Comparison of ENCODE assay signal across 15 cellular contexts in genomic region chr3:188133646-188134045, GRCh38. TPM values are rescaled to one million over a fixed set of nuclear protein-coding genes. Genes with fewer than 3 reads are reported as not detected.
A peak's percentile ranks its signal among the peaks of the same experiment; 100 is the strongest.
DNase-seq lines count a peak whose midpoint lies in the region; ATAC-seq and TF ChIP-seq lines count a peak whose summit lies in the region.
"Had no signal": no experiment of that assay in that cellular context is flagged by ENCODE, and none has a peak within 500 bp of the region (broad histone marks: within the 10 kb centered on the region; RNA-seq: fewer than 3 reads in every experiment).

No MANE protein-coding gene starts in this region.

- H2AFZ ChIP-seq in neural cell (ENCODE audit: low read depth, low read length): no peak overlapping the region
- H2AFZ ChIP-seq: parathyroid adenoma had no signal

- DNase-seq in Daoy (ENCODE audit: low read depth) (peak; percentile 78), HK-2 (ENCODE audit: unreplicated experiment) (peak; percentile 35), cardiac fibroblast (ENCODE audit: low read depth in 2 of 2) (peak; percentile 32 to 72), upper lobe of right lung (no peak)
- no peak for DNase-seq in effector CD4-positive, alpha-beta T cell
- DNase-seq: cortex of kidney, hippocampal formation, NCI-H1436 treated with DMSO at 0.1 percent for 48 hours, NCI-H345, Right ventricle myocardium superior had no signal

- no peak overlapping the region for H3K4me3 ChIP-seq in cardiac fibroblast (replicated peaks in 1 of 2; ENCODE audit: low read depth in 2 of 2, low read length in 2 of 2)
- no peak overlapping the region for H3K4me3 ChIP-seq in neural cell (ENCODE audit: low read length)
- no peak overlapping the region for H3K4me3 ChIP-seq in upper lobe of right lung
- H3K4me3 ChIP-seq: ascending aorta, BLaER1 had no signal

- no peaks in the 10 kb centered on the region for H3K9me2 ChIP-seq in neural cell (ENCODE audit: insufficient read depth, low read length)

- H3K27ac ChIP-seq in neural cell (ENCODE audit: low read length) (no peak overlapping the region), upper lobe of right lung (no peak overlapping the region)
- H3K27ac ChIP-seq: ascending aorta, BLaER1, parathyroid adenoma had no signal

- H3K36me3 ChIP-seq in neural cell (ENCODE audit: insufficient read depth, low read length) (no peaks in the 10 kb centered on the region), upper lobe of right lung (no peaks in the 10 kb centered on the region)
- H3K36me3 ChIP-seq: ascending aorta, BLaER1 had no signal

- no peak overlapping the region for H3K9ac ChIP-seq in neural cell (ENCODE audit: low read length)
- H3K9ac ChIP-seq: BLaER1, parathyroid adenoma had no signal

- ATAC-seq in upper lobe of right lung (no peak), GM19397 (IDR thresholded peaks at IDR 0.05; ENCODE audit: unreplicated experiment) (no peak)

- H3K27me3 ChIP-seq in neural cell (ENCODE audit: insufficient read depth, low read depth, low read length): no peaks in the 10 kb centered on the region
- no peaks in the 10 kb centered on the region for H3K27me3 ChIP-seq in upper lobe of right lung
- H3K27me3 ChIP-seq: ascending aorta, BLaER1 had no signal

- no peaks in the 10 kb centered on the region for H3K79me2 ChIP-seq in neural cell (replicated peaks; ENCODE audit: insufficient read depth, low read length)
- H3K79me2 ChIP-seq: parathyroid adenoma had no signal

- H4K20me1 ChIP-seq in neural cell (ENCODE audit: insufficient read depth): no peaks in the 10 kb centered on the region
- H4K20me1 ChIP-seq: BLaER1 had no signal

- H3K9me3 ChIP-seq in neural cell (ENCODE audit: low read length) (no peaks in the 10 kb centered on the region), upper lobe of right lung (no peaks in the 10 kb centered on the region)
- H3K9me3 ChIP-seq: ascending aorta had no signal

- TF ChIP-seq EP300 in neural cell (conservative IDR thresholded peaks at IDR 0.05; ENCODE audit: poor library complexity, severe bottlenecking): peak; percentile 32

- no peaks in the 10 kb centered on the region for H3F3A ChIP-seq in neural cell (ENCODE audit: insufficient read depth, low read length, poor library complexity, severe bottlenecking)

- no peak overlapping the region for H3K4me2 ChIP-seq in neural cell (ENCODE audit: low read length)
- H3K4me2 ChIP-seq: BLaER1 had no signal

- H3K4me1 ChIP-seq in upper lobe of right lung: no peaks in the 10 kb centered on the region
- H3K4me1 ChIP-seq: parathyroid adenoma had no signal

- intact Hi-C loops in upper lobe of right lung (cut with DNase I): no loop called here

- TF ChIP-seq CTCF in cardiac fibroblast (IDR thresholded peaks at IDR 0.05; ENCODE audit: low read depth, low read length) (no peak), neural cell (IDR thresholded peaks at IDR 0.05; ENCODE audit: poor library complexity, severe bottlenecking) (no peak), upper lobe of right lung (IDR thresholded peaks at IDR 0.05) (no peak)

- TF ChIP-seq RAD21 in neural cell (conservative IDR thresholded peaks at IDR 0.05): no peak

TF ChIP-seq in neural cell, 6 proteins besides CTCF, POLR2A, EP300 and RAD21:
- no peak for TF ChIP-seq TAF1 (IDR thresholded peaks at IDR 0.05; ENCODE audit: low read depth)
- TF ChIP-seq REST (IDR thresholded peaks at IDR 0.05; ENCODE audit: borderline replicate concordance): no peak
- peak; percentile 88 for TF ChIP-seq POLR2AphosphoS5 (IDR thresholded peaks at IDR 0.05)
TF ChIP-seq in neural cell: peak in this region for 1.

RNA-seq across cellular contexts. Expression of gene LPP, which starts 20.3 kb away (rescaled TPM):
- 18.1 and 45.7 TPM in 2 replicates for total RNA-seq in Daoy (2014; rRNA removed; shearing (Covaris generic))
- 3.0 and 3.2 TPM in 2 replicates for polyA plus RNA-seq in neural cell
- polyA minus RNA-seq in neural cell: 24.1 and 50.6 TPM in 2 replicates
- total RNA-seq in upper lobe of right lung: 191 TPM

Comparison
In these comparisons a context has a peak if more than half of its experiments do, and no peak if none do; other contexts are left out.
1. DNase-seq: peak in Daoy (single experiment), HK-2 (single experiment) and cardiac fibroblast (2 of 2); none in effector CD4-positive, alpha-beta T cell (single experiment) and upper lobe of right lung (single experiment).